1 cellular context compared by ENCODE assay signal in the genomic region with DNA sequence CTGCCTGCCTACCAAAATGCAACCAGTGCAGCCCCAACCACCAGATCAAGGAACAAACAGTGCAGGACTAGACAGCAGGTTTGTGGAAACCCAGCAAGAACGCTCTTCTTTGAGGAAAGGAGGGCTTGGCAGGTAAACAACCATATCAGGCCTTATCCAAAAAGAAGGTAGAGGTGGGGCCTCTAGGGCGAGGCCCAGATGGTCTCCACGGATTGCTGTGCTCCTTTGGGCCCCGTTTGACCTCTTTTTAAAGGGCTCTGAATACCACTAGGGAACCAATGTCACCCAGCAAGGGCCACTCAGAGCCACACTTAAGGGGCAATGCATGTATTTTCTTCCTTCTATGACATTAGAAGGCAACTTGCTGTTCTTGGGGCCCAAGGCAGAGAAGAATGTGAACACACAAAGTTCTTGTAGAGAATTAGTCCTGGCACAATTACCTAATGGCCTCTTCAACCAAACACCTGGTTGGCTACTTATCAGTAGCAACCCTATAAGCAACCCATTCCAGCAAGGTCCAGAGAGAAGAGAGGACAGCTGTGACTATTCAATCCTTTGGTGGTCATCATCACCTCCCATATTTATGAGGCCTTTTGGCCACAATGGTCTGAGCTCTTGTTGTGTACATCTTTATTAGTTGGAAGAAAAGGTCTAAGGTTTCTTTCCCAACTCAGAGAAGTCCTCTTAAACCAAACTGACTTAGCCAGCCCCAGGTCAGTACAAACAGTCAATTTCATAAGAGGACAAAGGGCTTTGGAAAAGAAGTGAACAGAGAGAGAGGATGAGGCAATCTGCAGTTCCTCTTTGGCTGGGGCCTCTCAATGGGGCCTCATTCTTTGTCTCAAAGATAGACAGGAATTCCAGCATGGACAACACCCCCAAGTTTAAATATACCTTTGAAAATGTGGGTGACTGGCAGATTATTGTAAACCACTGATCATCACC.
TF ChIP-seq lines count a peak whose summit lies in the region.

No MANE protein-coding gene starts in this region.

TF ChIP-seq in HepG2, 621 proteins besides CTCF, POLR2A, EP300 and RAD21 (continued from another document and continues in another):
- TF ChIP-seq, protein P1, sequence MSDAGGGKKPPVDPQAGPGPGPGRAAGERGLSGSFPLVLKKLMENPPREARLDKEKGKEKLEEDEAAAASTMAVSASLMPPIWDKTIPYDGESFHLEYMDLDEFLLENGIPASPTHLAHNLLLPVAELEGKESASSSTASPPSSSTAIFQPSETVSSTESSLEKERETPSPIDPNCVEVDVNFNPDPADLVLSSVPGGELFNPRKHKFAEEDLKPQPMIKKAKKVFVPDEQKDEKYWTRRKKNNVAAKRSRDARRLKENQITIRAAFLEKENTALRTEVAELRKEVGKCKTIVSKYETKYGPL (CRISPR knock-in tag; IDR thresholded peaks at IDR 0.05): 0 out of 2 replicates have a peak, but pooled peaks have one; percentile 42
- TF ChIP-seq, protein P2, sequence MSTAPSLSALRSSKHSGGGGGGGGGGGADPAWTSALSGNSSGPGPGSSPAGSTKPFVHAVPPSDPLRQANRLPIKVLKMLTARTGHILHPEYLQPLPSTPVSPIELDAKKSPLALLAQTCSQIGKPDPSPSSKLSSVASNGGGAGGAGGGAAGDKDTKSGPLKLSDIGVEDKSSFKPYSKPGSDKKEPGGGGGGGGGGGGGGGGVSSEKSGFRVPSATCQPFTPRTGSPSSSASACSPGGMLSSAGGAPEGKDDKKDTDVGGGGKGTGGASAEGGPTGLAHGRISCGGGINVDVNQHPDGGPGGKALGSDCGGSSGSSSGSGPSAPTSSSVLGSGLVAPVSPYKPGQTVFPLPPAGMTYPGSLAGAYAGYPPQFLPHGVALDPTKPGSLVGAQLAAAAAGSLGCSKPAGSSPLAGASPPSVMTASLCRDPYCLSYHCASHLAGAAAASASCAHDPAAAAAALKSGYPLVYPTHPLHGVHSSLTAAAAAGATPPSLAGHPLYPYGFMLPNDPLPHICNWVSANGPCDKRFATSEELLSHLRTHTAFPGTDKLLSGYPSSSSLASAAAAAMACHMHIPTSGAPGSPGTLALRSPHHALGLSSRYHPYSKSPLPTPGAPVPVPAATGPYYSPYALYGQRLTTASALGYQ (CRISPR knock-in tag; IDR thresholded peaks at IDR 0.05): peak; percentile 68; the same call in 1 of the 2 replicates
- TF ChIP-seq CCDC6 (CRISPR knock-in tag; IDR thresholded peaks at IDR 0.05) (0 out of 2 replicates have a peak, but pooled peaks have one; percentile 46), ESRRA (CRISPR knock-in tag; IDR thresholded peaks at IDR 0.05; ENCODE audit: low read depth) (no peak), RCOR2 (CRISPR knock-in tag; IDR thresholded peaks at IDR 0.05) (peak; percentile 70; the same call in 1 of the 2 replicates), FOXA3 (CRISPR knock-in tag; IDR thresholded peaks at IDR 0.05) (peak; percentile 80), PITX1 (CRISPR knock-in tag; IDR thresholded peaks at IDR 0.05) (peak; percentile 32; the same call in 1 of the 2 replicates), IKZF4 (CRISPR knock-in tag; IDR thresholded peaks at IDR 0.05; ENCODE audit: borderline replicate concordance, low read depth, not compliant biosample characterization) (no peak), NCOA2 (CRISPR knock-in tag; IDR thresholded peaks at IDR 0.05) (peak; percentile 89), KDM1A (CRISPR knock-in tag; IDR thresholded peaks at IDR 0.05) (peak; percentile 68; the same call in 1 of the 2 replicates), ZFP36L2 (CRISPR knock-in tag; IDR thresholded peaks at IDR 0.05) (no peak), PHB2 (IDR thresholded peaks at IDR 0.05; ENCODE audit: partially characterized antibody) (no peak), TBP (CRISPR knock-in tag; IDR thresholded peaks at IDR 0.05) (no peak), GATA4 (IDR thresholded peaks at IDR 0.05; ENCODE audit: borderline replicate concordance, low read depth) (peak; percentile 69; the same call in 1 of the 2 replicates), HDAC1 (CRISPR knock-in tag; IDR thresholded peaks at IDR 0.05) (peak; percentile 60), HMG20A (CRISPR knock-in tag; IDR thresholded peaks at IDR 0.05; ENCODE audit: borderline replicate concordance) (peak; percentile 82), NR2F2 (IDR thresholded peaks at IDR 0.05; ENCODE audit: borderline replicate concordance, low read depth) (peak; percentile 65; the same call in 1 of the 2 replicates), NCOR1 (IDR thresholded peaks at IDR 0.05; ENCODE audit: borderline replicate concordance, low read length) (peak; percentile 67; the same call in 1 of the 2 replicates), ZNF746 (CRISPR knock-in tag; IDR thresholded peaks at IDR 0.05) (peak; percentile 42; the same call in 1 of the 2 replicates), CREM (IDR thresholded peaks at IDR 0.05) (peak; percentile 73; the same call in 1 of the 2 replicates), CREM (CRISPR knock-in tag; IDR thresholded peaks at IDR 0.05) (no peak), SP5 (CRISPR knock-in tag; IDR thresholded peaks at IDR 0.05; ENCODE audit: borderline replicate concordance, low read depth) (0 out of 2 replicates have a peak, but pooled peaks have one; percentile 14), CEBPG (CRISPR knock-in tag; IDR thresholded peaks at IDR 0.05) (peak; percentile 97), ARNT2 (CRISPR knock-in tag; IDR thresholded peaks at IDR 0.05; ENCODE audit: low read depth) (peak; percentile 50; the same call in 1 of the 2 replicates), ZNF761 (CRISPR knock-in tag; conservative IDR thresholded peaks at IDR 0.05) (0 out of 2 replicates have a peak, but pooled peaks have one; percentile 31)
- TF ChIP-seq, protein P3, sequence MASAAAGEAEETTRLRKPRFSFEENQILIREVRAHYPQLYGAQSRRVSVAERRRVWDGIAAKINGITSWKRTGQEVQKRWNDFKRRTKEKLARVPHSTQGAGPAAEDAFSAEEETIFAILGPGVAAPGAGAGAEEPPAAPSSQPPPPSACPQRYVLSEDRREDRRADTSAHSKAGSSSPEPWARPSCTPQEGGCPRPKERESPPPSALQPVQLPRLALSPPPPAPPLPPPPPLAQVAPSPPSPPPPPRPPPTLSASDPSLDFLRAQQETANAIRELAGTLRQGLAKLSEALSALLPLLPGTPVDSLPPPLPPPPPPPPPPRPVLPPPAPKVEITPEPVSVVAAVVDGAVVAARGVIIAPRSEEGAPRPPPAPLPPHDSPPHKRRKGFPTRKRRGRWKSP (CRISPR knock-in tag; IDR thresholded peaks at IDR 0.05): peak; percentile 28; the same call in 1 of the 2 replicates
- TF ChIP-seq, protein P4, sequence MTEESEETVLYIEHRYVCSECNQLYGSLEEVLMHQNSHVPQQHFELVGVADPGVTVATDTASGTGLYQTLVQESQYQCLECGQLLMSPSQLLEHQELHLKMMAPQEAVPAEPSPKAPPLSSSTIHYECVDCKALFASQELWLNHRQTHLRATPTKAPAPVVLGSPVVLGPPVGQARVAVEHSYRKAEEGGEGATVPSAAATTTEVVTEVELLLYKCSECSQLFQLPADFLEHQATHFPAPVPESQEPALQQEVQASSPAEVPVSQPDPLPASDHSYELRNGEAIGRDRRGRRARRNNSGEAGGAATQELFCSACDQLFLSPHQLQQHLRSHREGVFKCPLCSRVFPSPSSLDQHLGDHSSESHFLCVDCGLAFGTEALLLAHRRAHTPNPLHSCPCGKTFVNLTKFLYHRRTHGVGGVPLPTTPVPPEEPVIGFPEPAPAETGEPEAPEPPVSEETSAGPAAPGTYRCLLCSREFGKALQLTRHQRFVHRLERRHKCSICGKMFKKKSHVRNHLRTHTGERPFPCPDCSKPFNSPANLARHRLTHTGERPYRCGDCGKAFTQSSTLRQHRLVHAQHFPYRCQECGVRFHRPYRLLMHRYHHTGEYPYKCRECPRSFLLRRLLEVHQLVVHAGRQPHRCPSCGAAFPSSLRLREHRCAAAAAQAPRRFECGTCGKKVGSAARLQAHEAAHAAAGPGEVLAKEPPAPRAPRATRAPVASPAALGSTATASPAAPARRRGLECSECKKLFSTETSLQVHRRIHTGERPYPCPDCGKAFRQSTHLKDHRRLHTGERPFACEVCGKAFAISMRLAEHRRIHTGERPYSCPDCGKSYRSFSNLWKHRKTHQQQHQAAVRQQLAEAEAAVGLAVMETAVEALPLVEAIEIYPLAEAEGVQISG (CRISPR knock-in tag; IDR thresholded peaks at IDR 0.05): peak; percentile 52; the same call in 1 of the 2 replicates
- TF ChIP-seq, protein P5, sequence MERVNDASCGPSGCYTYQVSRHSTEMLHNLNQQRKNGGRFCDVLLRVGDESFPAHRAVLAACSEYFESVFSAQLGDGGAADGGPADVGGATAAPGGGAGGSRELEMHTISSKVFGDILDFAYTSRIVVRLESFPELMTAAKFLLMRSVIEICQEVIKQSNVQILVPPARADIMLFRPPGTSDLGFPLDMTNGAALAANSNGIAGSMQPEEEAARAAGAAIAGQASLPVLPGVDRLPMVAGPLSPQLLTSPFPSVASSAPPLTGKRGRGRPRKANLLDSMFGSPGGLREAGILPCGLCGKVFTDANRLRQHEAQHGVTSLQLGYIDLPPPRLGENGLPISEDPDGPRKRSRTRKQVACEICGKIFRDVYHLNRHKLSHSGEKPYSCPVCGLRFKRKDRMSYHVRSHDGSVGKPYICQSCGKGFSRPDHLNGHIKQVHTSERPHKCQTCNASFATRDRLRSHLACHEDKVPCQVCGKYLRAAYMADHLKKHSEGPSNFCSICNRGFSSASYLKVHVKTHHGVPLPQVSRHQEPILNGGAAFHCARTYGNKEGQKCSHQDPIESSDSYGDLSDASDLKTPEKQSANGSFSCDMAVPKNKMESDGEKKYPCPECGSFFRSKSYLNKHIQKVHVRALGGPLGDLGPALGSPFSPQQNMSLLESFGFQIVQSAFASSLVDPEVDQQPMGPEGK (CRISPR knock-in tag; IDR thresholded peaks at IDR 0.05): peak; percentile 91
- TF ChIP-seq, protein P6, sequence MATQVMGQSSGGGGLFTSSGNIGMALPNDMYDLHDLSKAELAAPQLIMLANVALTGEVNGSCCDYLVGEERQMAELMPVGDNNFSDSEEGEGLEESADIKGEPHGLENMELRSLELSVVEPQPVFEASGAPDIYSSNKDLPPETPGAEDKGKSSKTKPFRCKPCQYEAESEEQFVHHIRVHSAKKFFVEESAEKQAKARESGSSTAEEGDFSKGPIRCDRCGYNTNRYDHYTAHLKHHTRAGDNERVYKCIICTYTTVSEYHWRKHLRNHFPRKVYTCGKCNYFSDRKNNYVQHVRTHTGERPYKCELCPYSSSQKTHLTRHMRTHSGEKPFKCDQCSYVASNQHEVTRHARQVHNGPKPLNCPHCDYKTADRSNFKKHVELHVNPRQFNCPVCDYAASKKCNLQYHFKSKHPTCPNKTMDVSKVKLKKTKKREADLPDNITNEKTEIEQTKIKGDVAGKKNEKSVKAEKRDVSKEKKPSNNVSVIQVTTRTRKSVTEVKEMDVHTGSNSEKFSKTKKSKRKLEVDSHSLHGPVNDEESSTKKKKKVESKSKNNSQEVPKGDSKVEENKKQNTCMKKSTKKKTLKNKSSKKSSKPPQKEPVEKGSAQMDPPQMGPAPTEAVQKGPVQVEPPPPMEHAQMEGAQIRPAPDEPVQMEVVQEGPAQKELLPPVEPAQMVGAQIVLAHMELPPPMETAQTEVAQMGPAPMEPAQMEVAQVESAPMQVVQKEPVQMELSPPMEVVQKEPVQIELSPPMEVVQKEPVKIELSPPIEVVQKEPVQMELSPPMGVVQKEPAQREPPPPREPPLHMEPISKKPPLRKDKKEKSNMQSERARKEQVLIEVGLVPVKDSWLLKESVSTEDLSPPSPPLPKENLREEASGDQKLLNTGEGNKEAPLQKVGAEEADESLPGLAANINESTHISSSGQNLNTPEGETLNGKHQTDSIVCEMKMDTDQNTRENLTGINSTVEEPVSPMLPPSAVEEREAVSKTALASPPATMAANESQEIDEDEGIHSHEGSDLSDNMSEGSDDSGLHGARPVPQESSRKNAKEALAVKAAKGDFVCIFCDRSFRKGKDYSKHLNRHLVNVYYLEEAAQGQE (IDR thresholded peaks at IDR 0.05; ENCODE audit: borderline replicate concordance in 1 of 2, low read depth in 1 of 2, low read length in 2 of 2): 0 out of 4 replicates have a peak, but pooled peaks of 1 of the 2 experiments have one; percentile 56
- TF ChIP-seq, protein P7, sequence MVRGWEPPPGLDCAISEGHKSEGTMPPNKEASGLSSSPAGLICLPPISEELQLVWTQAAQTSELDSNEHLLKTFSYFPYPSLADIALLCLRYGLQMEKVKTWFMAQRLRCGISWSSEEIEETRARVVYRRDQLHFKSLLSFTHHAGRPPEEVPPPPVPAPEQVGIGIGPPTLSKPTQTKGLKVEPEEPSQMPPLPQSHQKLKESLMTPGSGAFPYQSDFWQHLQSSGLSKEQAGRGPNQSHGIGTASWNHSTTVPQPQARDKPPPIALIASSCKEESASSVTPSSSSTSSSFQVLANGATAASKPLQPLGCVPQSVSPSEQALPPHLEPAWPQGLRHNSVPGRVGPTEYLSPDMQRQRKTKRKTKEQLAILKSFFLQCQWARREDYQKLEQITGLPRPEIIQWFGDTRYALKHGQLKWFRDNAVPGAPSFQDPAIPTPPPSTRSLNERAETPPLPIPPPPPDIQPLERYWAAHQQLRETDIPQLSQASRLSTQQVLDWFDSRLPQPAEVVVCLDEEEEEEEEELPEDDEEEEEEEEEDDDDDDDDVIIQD (CRISPR knock-in tag; IDR thresholded peaks at IDR 0.05; ENCODE audit: low read depth): peak; percentile 62; the same call in 1 of the 2 replicates
- TF ChIP-seq, protein P8, sequence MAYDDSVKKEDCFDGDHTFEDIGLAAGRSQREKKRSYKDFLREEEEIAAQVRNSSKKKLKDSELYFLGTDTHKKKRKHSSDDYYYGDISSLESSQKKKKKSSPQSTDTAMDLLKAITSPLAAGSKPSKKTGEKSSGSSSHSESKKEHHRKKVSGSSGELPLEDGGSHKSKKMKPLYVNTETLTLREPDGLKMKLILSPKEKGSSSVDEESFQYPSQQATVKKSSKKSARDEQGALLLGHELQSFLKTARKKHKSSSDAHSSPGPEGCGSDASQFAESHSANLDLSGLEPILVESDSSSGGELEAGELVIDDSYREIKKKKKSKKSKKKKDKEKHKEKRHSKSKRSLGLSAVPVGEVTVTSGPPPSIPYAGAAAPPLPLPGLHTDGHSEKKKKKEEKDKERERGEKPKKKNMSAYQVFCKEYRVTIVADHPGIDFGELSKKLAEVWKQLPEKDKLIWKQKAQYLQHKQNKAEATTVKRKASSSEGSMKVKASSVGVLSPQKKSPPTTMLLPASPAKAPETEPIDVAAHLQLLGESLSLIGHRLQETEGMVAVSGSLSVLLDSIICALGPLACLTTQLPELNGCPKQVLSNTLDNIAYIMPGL (CRISPR knock-in tag; IDR thresholded peaks at IDR 0.05; ENCODE audit: borderline replicate concordance in 1 of 2, low read depth in 1 of 2): no peak
- TF ChIP-seq, protein P9, sequence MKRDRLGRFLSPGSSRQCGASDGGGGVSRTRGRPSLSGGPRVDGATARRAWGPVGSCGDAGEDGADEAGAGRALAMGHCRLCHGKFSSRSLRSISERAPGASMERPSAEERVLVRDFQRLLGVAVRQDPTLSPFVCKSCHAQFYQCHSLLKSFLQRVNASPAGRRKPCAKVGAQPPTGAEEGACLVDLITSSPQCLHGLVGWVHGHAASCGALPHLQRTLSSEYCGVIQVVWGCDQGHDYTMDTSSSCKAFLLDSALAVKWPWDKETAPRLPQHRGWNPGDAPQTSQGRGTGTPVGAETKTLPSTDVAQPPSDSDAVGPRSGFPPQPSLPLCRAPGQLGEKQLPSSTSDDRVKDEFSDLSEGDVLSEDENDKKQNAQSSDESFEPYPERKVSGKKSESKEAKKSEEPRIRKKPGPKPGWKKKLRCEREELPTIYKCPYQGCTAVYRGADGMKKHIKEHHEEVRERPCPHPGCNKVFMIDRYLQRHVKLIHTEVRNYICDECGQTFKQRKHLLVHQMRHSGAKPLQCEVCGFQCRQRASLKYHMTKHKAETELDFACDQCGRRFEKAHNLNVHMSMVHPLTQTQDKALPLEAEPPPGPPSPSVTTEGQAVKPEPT (CRISPR knock-in tag; IDR thresholded peaks at IDR 0.05; ENCODE audit: low read depth): 0 out of 2 replicates have a peak, but pooled peaks have one; percentile 36
